In the genomic region with DNA sequence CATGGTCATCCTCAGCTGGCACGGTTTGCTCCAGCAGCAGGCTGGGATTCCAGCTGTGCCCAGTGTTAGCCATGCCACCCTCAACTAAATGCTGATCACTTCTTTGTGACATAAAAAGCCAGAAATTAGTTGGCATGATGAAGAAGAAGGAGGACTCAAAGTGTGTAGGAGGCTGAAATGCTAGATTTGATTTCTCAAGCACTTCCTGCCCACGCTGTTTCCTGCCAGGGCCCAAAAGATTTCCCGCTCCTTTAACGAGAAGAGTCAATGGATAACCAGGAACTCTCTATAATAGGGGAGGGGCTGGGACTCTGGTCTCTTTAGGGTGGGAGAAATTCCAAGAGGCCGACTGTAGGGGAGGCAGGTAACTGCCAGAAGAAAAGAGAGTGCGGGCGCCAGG, we compare ENCODE assay signal across 1 cellular context.
TF ChIP-seq lines count a peak whose summit lies in the region.

No MANE protein-coding gene starts in this region.

TF ChIP-seq in H1, 55 proteins besides CTCF, POLR2A, EP300 and RAD21:
- TF ChIP-seq E2F6 (IDR thresholded peaks at IDR 0.05), result 0 out of 2 replicates have a peak, but pooled peaks have one; percentile 17
- no peak for TF ChIP-seq SAP30 (IDR thresholded peaks at IDR 0.05; ENCODE audit: insufficient read depth, insufficient replicate concordance, low read length)
